ENCODE assay signal across 19 cellular contexts in genomic region chr6:20292905-20293304, GRCh38.
DNase-seq lines count a peak whose midpoint lies in the region; ATAC-seq and TF ChIP-seq lines count a peak whose summit lies in the region.
"Had no signal": no experiment of that assay in that cellular context is flagged by ENCODE, and none has a peak within 500 bp of the region (broad histone marks: within the 10 kb centered on the region; RNA-seq: fewer than 3 reads in every experiment).

No MANE protein-coding gene starts in this region.

- DNase-seq in stimulated activated naive CD8-positive, alpha-beta T cell treated with anti-CD3 and anti-CD28 coated beads, Interleukin-15, amount 100 ng/mL, for 72 hours: no peak
- DNase-seq in stimulated activated naive CD8-positive, alpha-beta T cell treated with anti-CD3 and anti-CD28 coated beads, Interleukin-15, Interleukin-2, amounts not matched to agents 100 U/mL and 50 U/mL, for 24 hours: no peak
- no peak for DNase-seq in SW480 (ENCODE audit: low spot score)
- DNase-seq in stimulated activated CD4-positive, alpha-beta T cell treated with anti-CD3 and anti-CD28 coated beads, Interleukin-12 subunit alpha, Interleukin-12 subunit beta, amount 100 ng/mL, for 4 hours: no peak
- DNase-seq: CD4-positive, alpha-beta memory T cell; DMS153; GDM1; Kasumi-1; NCI-H1417; NCI-H1694 treated with DMSO at 0.1 percent for 48 hours; NCI-H2081 treated with DMSO at 0.1 percent for 48 hours; NCI-H526; NK-92 treated with Interleukin-12 subunit alpha and Interleukin-12 subunit beta, amount 100 ng/mL, for 24 hours; SJCRH30 had no signal

- H2AFZ ChIP-seq in SU-DHL-6 (ENCODE audit: low read depth, low read length, severe bottlenecking): peak overlapping the region; percentile 44

- ATAC-seq in stimulated activated naive CD8-positive, alpha-beta T cell treated with anti-CD3 and anti-CD28 coated beads, Interleukin-15, amount 100 ng/mL, for 72 hours: peak; percentile 37
- ATAC-seq in stimulated activated naive CD8-positive, alpha-beta T cell treated with anti-CD3 and anti-CD28 coated beads, Interleukin-15, Interleukin-2, amounts not matched to agents 100 U/mL and 50 U/mL, for 24 hours: no peak
- ATAC-seq in HG02884 (IDR thresholded peaks at IDR 0.05; ENCODE audit: unreplicated experiment): no peak
- ATAC-seq: Panc1 had no signal

- no peaks in the 10 kb centered on the region for H3K9me3 Mint-ChIP-seq in stimulated activated naive CD8-positive, alpha-beta T cell treated with anti-CD3 and anti-CD28 coated beads, Interleukin-15, amount 100 ng/mL, for 72 hours
- H3K9me3 Mint-ChIP-seq: CD4-positive, alpha-beta memory T cell; IgD-negative memory B cell had no signal

- H3K9me3 ChIP-seq in HEK293 (ENCODE audit: control insufficient read depth, insufficient read depth, low read depth, low read length) (no peaks in the 10 kb centered on the region), SU-DHL-6 (ENCODE audit: insufficient read depth, low read length) (no peaks in the 10 kb centered on the region)
- H3K9me3 ChIP-seq: SJCRH30 had no signal

- H3K9ac ChIP-seq in SU-DHL-6 (ENCODE audit: low read length): no peak overlapping the region

- H4K20me1 ChIP-seq in SU-DHL-6 (ENCODE audit: low read depth, low read length): no peaks in the 10 kb centered on the region

- POLR2A ChIA-PET in HEK293 (lab: Yijun Ruan, JAX): interaction anchor here (1.0 kb wide), 1 partner anchor 108 kb away, joined by 4 read pairs; no protein-coding TSS in a partner anchor

- no peaks in the 10 kb centered on the region for H3F3A ChIP-seq in SU-DHL-6 (ENCODE audit: insufficient read depth)

- no peak overlapping the region for H3K4me2 ChIP-seq in SU-DHL-6 (ENCODE audit: low read depth, low read length, poor library complexity, severe bottlenecking)

- H3K79me2 ChIP-seq in SU-DHL-6 (ENCODE audit: insufficient read depth, low read length): no peaks in the 10 kb centered on the region

- H3K27ac ChIP-seq in HEK293 (ENCODE audit: extremely low read depth, low read depth, low read length): no peak overlapping the region
- H3K27ac ChIP-seq in SU-DHL-6 (ENCODE audit: low read depth, low read length): no peak overlapping the region
- H3K27ac ChIP-seq: SJCRH30 had no signal

- H3K27me3 ChIP-seq in SU-DHL-6 (ENCODE audit: low read length): no peaks in the 10 kb centered on the region
- H3K27me3 ChIP-seq: SJCRH30 had no signal

- no peaks in the 10 kb centered on the region for H3K36me3 ChIP-seq in HEK293 (ENCODE audit: control insufficient read depth in 2 of 2, insufficient read depth in 1 of 2, low read length in 2 of 2)
- no peaks in the 10 kb centered on the region for H3K36me3 ChIP-seq in SU-DHL-6 (ENCODE audit: low read length)
- H3K36me3 ChIP-seq: SJCRH30 had no signal

- H3K4me3 ChIP-seq in HEK293 (ENCODE audit: low read depth, low read length) (no peak overlapping the region), SU-DHL-6 (ENCODE audit: insufficient read depth, low read length, poor library complexity, severe bottlenecking) (no peak overlapping the region)
- H3K4me3 ChIP-seq: SJCRH30 had no signal

- H3K9me2 ChIP-seq in SU-DHL-6 (replicated peaks; ENCODE audit: insufficient read depth, low read length): no peaks in the 10 kb centered on the region

- CTCF ChIA-PET in HEK293 (lab: Yijun Ruan, JAX): interaction anchor here (0.6 to 1.3 kb wide), 9 partner anchors 16 to 1295 kb away, joined by 3 to 11 read pairs (median 3); no protein-coding TSS in a partner anchor

- H3K27me3 Mint-ChIP-seq in stimulated activated naive CD8-positive, alpha-beta T cell treated with anti-CD3 and anti-CD28 coated beads, Interleukin-15, amount 100 ng/mL, for 72 hours: no peaks in the 10 kb centered on the region
- H3K27me3 Mint-ChIP-seq: CD4-positive, alpha-beta memory T cell had no signal

- H3K4me1 Mint-ChIP-seq in stimulated activated naive CD8-positive, alpha-beta T cell treated with anti-CD3 and anti-CD28 coated beads, Interleukin-15, amount 100 ng/mL, for 72 hours: peaks cover 21% of the 10 kb centered on the region

- no peaks in the 10 kb centered on the region for H3K4me1 ChIP-seq in HEK293 (ENCODE audit: control insufficient read depth, insufficient read depth, low read length)
- H3K4me1 ChIP-seq: SJCRH30 had no signal

- no peak for TF ChIP-seq CTCF in HEK293 (tag by site-specific recombination; IDR thresholded peaks at IDR 0.05)
- TF ChIP-seq CTCF in SU-DHL-6 (IDR thresholded peaks at IDR 0.05; ENCODE audit: insufficient read depth, low read length, poor library complexity, severe bottlenecking): no peak

- H3K4me3 Mint-ChIP-seq in stimulated activated naive CD8-positive, alpha-beta T cell treated with anti-CD3 and anti-CD28 coated beads, Interleukin-15, amount 100 ng/mL, for 72 hours: no peak overlapping the region
- H3K4me3 Mint-ChIP-seq: CD4-positive, alpha-beta memory T cell; IgD-negative memory B cell had no signal

- H3K27ac Mint-ChIP-seq in stimulated activated naive CD8-positive, alpha-beta T cell treated with anti-CD3 and anti-CD28 coated beads, Interleukin-15, amount 100 ng/mL, for 72 hours: peak overlapping the region in 1 of 2 donors; percentile 14
- H3K27ac Mint-ChIP-seq: CD4-positive, alpha-beta memory T cell; IgD-negative memory B cell had no signal

TF ChIP-seq in HEK293, 187 proteins besides CTCF, POLR2A, EP300 and RAD21 (continues in another document):
- TF ChIP-seq, protein P1, sequence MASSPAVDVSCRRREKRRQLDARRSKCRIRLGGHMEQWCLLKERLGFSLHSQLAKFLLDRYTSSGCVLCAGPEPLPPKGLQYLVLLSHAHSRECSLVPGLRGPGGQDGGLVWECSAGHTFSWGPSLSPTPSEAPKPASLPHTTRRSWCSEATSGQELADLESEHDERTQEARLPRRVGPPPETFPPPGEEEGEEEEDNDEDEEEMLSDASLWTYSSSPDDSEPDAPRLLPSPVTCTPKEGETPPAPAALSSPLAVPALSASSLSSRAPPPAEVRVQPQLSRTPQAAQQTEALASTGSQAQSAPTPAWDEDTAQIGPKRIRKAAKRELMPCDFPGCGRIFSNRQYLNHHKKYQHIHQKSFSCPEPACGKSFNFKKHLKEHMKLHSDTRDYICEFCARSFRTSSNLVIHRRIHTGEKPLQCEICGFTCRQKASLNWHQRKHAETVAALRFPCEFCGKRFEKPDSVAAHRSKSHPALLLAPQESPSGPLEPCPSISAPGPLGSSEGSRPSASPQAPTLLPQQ (tag by site-specific recombination; IDR thresholded peaks at IDR 0.05): no peak
- TF ChIP-seq, protein P2, sequence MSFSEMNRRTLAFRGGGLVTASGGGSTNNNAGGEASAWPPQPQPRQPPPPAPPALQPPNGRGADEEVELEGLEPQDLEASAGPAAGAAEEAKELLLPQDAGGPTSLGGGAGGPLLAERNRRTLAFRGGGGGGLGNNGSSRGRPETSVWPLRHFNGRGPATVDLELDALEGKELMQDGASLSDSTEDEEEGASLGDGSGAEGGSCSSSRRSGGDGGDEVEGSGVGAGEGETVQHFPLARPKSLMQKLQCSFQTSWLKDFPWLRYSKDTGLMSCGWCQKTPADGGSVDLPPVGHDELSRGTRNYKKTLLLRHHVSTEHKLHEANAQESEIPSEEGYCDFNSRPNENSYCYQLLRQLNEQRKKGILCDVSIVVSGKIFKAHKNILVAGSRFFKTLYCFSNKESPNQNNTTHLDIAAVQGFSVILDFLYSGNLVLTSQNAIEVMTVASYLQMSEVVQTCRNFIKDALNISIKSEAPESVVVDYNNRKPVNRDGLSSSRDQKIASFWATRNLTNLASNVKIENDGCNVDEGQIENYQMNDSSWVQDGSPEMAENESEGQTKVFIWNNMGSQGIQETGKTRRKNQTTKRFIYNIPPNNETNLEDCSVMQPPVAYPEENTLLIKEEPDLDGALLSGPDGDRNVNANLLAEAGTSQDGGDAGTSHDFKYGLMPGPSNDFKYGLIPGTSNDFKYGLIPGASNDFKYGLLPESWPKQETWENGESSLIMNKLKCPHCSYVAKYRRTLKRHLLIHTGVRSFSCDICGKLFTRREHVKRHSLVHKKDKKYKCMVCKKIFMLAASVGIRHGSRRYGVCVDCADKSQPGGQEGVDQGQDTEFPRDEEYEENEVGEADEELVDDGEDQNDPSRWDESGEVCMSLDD (tag by site-specific recombination; IDR thresholded peaks at IDR 0.05): no peak
- no peak for TF ChIP-seq ZNF157 (tag by site-specific recombination; IDR thresholded peaks at IDR 0.05)
- no peak for TF ChIP-seq ZNF621 (tag by site-specific recombination; IDR thresholded peaks at IDR 0.05)
- TF ChIP-seq, protein P3, sequence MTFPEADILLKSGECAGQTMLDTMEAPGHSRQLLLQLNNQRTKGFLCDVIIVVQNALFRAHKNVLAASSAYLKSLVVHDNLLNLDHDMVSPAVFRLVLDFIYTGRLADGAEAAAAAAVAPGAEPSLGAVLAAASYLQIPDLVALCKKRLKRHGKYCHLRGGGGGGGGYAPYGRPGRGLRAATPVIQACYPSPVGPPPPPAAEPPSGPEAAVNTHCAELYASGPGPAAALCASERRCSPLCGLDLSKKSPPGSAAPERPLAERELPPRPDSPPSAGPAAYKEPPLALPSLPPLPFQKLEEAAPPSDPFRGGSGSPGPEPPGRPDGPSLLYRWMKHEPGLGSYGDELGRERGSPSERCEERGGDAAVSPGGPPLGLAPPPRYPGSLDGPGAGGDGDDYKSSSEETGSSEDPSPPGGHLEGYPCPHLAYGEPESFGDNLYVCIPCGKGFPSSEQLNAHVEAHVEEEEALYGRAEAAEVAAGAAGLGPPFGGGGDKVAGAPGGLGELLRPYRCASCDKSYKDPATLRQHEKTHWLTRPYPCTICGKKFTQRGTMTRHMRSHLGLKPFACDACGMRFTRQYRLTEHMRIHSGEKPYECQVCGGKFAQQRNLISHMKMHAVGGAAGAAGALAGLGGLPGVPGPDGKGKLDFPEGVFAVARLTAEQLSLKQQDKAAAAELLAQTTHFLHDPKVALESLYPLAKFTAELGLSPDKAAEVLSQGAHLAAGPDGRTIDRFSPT (tag by site-specific recombination; IDR thresholded peaks at IDR 0.05): no peak
- no peak for TF ChIP-seq ZNF18 (tag by site-specific recombination; IDR thresholded peaks at IDR 0.05)
